In genomic region chr12:10511756-10512355, GRCh38 we compare ENCODE assay signal across 21 cellular contexts. TPM values are rescaled to one million over a fixed set of nuclear protein-coding genes. Genes with fewer than 3 reads are reported as not detected.
"Had no signal": no experiment of that assay in that cellular context is flagged by ENCODE, and none has a peak within 500 bp of the region (broad histone marks: within the 10 kb centered on the region; RNA-seq: fewer than 3 reads in every experiment).

No MANE protein-coding gene starts in this region.

- H2AFZ ChIP-seq: hepatocyte had no signal

- H3K79me2 ChIP-seq: hepatocyte had no signal

- H3K36me3 ChIP-seq: neutrophil, ovary, suprapubic skin, transverse colon, WERI-Rb-1 had no signal

- H3K27ac ChIP-seq: hepatocyte, neutrophil, ovary, psoas muscle, suprapubic skin, transverse colon, WERI-Rb-1 had no signal

- H3K4me3 ChIP-seq: hepatocyte, ovary, psoas muscle, suprapubic skin, transverse colon had no signal

- DNase-seq: activated CD4-positive, alpha-beta T cell treated with anti-CD3 and anti-CD28 coated beads, Interleukin-2, amount 10 ng/mL, durations not matched to agents 7 days and 5 days; activated CD4-positive, CD25-positive, alpha-beta regulatory T cell treated with anti-CD3 and anti-CD28 coated beads, Interleukin-2, amount 50 U/mL, for 72 hours; activated T-cell treated with anti-CD3 and anti-CD28 coated beads, Interleukin-2, amount 50 U/mL, for 1 hour; cerebellar nuclear complex; cortex of kidney; foreskin fibroblast; glutamatergic neuron; left ventricle myocardium superior; ovary; psoas muscle; right cardiac atrium; stimulated activated CD4-positive, alpha-beta T cell treated with anti-CD3 and anti-CD28 coated beads, Interleukin-1b, Interleukin-23, amount 100 ng/mL, for 48 hours; transverse colon; WERI-Rb-1 had no signal

- H3K9me3 ChIP-seq: neutrophil, ovary, psoas muscle, suprapubic skin, transverse colon had no signal

- H3K27me3 ChIP-seq: hepatocyte, neutrophil, ovary, suprapubic skin, transverse colon had no signal

- H3K4me1 ChIP-seq: psoas muscle, suprapubic skin, transverse colon had no signal

- H3K4me2 ChIP-seq: hepatocyte had no signal

RNA-seq across cellular contexts. Expression of gene EIF2S3B, which starts 6.2 kb away (rescaled TPM):
- total RNA-seq: left ventricle myocardium superior had no signal
- polyA plus RNA-seq: hepatocyte had no signal

RNA-seq across cellular contexts. Expression of gene KLRC1, which starts 58.7 kb away (rescaled TPM):
- total RNA-seq: activated CD4-positive, alpha-beta T cell treated with anti-CD3 and anti-CD28 coated beads, Interleukin-2, amount 10 ng/mL, durations not matched to agents 7 days and 5 days; bronchial epithelial cell; epithelial cell of proximal tubule; hepatocyte; myocyte; suprapubic skin; T-helper 2 cell treated with Interferon-gamma antibody and Interleukin-4, amounts not matched to agents 100 ng/mL and 5 ng/mL, for 36 hours had no signal
- polyA plus RNA-seq: hepatocyte had no signal
